In genomic region chr13:27274631-27275030, GRCh38 we compare ENCODE assay signal across 1 cellular context.
TF ChIP-seq lines count a peak whose summit lies in the region.

No MANE protein-coding gene starts in this region.

TF ChIP-seq in HEK293, 187 proteins besides CTCF, POLR2A, EP300 and RAD21 (continued from another document):
- peak; percentile 55; the same call in 1 of the 2 replicates for TF ChIP-seq ZBTB44 (tag by site-specific recombination; IDR thresholded peaks at IDR 0.05)
- TF ChIP-seq ZNF146 (tag by site-specific recombination; IDR thresholded peaks at IDR 0.05), result no peak
- peak; percentile 81 for TF ChIP-seq OSR2 (tag by site-specific recombination; IDR thresholded peaks at IDR 0.05)
- TF ChIP-seq FEZF1 (tag by site-specific recombination; IDR thresholded peaks at IDR 0.05), result peak; percentile 81
- peak; percentile 79 for TF ChIP-seq ZNF843 (tag by site-specific recombination; IDR thresholded peaks at IDR 0.05)
- peak; percentile 85 for TF ChIP-seq WT1 (tag by site-specific recombination; IDR thresholded peaks at IDR 0.05)
TF ChIP-seq in HEK293: peak in this region for 6.
